In the genomic region with DNA sequence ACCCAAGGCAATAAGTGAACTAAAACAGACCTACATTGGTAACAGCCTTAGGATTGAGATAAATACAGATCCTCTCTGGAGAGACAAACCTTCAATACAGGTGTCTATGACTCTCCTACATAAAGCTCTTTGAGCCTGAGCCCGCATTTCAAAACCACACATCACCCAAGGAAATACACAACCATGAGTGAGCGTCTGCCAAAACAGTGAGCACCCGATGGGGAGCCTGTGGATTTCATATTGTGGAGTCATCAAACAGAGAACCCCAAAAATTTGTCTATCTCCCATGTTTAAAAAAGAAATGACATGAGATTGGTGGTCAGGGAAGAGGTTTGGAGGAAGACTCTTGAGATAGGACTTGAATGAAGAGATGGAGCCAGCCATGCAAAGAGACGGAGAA, we compare ENCODE assay signal across 33 cellular contexts.
"Had no signal": no experiment of that assay in that cellular context is flagged by ENCODE, and none has a peak within 500 bp of the region (broad histone marks: within the 10 kb centered on the region; RNA-seq: fewer than 3 reads in every experiment).

No MANE protein-coding gene starts in this region.

- DNase-seq: activated effector memory CD4-positive, alpha-beta T cell treated with anti-CD3 and anti-CD28 coated beads, Interleukin-2, amount 50 U/mL, for 16 hours; activated effector memory CD4-positive, alpha-beta T cell treated with Interleukin-2 at 50 U/mL for 16 hours; activated gamma-delta T cell; activated gamma-delta T cell treated with Interleukin-2 at 50 U/mL for 16 hours; activated naive CD4-positive, alpha-beta T cell; activated naive CD4-positive, alpha-beta T cell treated with anti-CD3 and anti-CD28 coated beads for 36 hours; activated naive CD4-positive, alpha-beta T cell treated with anti-CD3 and anti-CD28 coated beads, Interleukin-2, amount 10 ng/mL, durations not matched to agents 7 days and 5 days; activated naive CD4-positive, alpha-beta T cell treated with anti-CD3 and anti-CD28 coated beads, Interleukin-2, amount 50 U/mL, for 16 hours; activated naive CD4-positive, alpha-beta T cell treated with Interleukin-2 at 50 U/mL for 16 hours; activated naive CD8-positive, alpha-beta T cell treated with anti-CD3 and anti-CD28 coated beads for 36 hours; activated naive CD8-positive, alpha-beta T cell treated with anti-CD3 and anti-CD28 coated beads, Interleukin-2, amount 10 ng/mL, durations not matched to agents 7 days and 5 days; activated naive CD8-positive, alpha-beta T cell treated with anti-CD3 and anti-CD28 coated beads, Interleukin-2, amount 50 U/mL, for 24 hours; activated T-cell treated with anti-CD3 and anti-CD28 coated beads, Interleukin-2, amount 50 U/mL, for 1 hour; activated T-cell treated with anti-CD3 and anti-CD28 coated beads, Interleukin-2, amount 50 U/mL, for 24 hours; activated T-cell treated with anti-CD3 and anti-CD28 coated beads, Interleukin-2, amount 50 U/mL, for 4 hours; activated T-cell treated with anti-CD3 and anti-CD28 coated beads, Interleukin-2, amount 50 U/mL, for 48 hours; activated T-cell treated with anti-CD3 and anti-CD28 coated beads, Interleukin-2, amount 50 U/mL, for 72 hours; amniotic stem cell; amygdala; anterior cingulate cortex; aorta; body of pancreas; brain microvascular endothelial cell; caudate nucleus; central memory CD4-positive, alpha-beta T cell; cerebellar nuclear complex had no signal

- ATAC-seq: activated naive CD4-positive, alpha-beta T cell treated with anti-CD3 and anti-CD28 coated beads, Interleukin-2, amount 50 U/mL, for 72 hours; activated naive CD8-positive, alpha-beta T cell treated with anti-CD3 and anti-CD28 coated beads, Interleukin-2, amount 50 U/mL, for 24 hours; activated T-cell treated with anti-CD3 and anti-CD28 coated beads, Interleukin-2, amount 50 U/mL, for 4 hours; activated T-cell treated with anti-CD3 and anti-CD28 coated beads, Interleukin-2, amount 50 U/mL, for 72 hours; activated T-helper 17 cell treated with anti-CD3 and anti-CD28 coated beads, Interleukin-2, amount 50 U/mL, for 72 hours; body of pancreas had no signal

- H3K4me1 ChIP-seq: ascending aorta, body of pancreas, breast epithelium had no signal

- H3K36me3 ChIP-seq: ascending aorta, brain microvascular endothelial cell, breast epithelium, cardiac muscle cell had no signal

- FAIRE-seq: astrocyte, bronchial epithelial cell had no signal

- H3K27me3 ChIP-seq: ascending aorta, body of pancreas, brain microvascular endothelial cell, breast epithelium, cardiac muscle cell had no signal

- H3K9me3 ChIP-seq: ascending aorta, body of pancreas, breast epithelium had no signal

- H3K27ac ChIP-seq: ascending aorta, body of pancreas, brain microvascular endothelial cell, breast epithelium, cardiac muscle cell had no signal

- H3K4me3 ChIP-seq: ascending aorta, body of pancreas, breast epithelium, cardiac muscle cell had no signal
